In the genomic region with DNA sequence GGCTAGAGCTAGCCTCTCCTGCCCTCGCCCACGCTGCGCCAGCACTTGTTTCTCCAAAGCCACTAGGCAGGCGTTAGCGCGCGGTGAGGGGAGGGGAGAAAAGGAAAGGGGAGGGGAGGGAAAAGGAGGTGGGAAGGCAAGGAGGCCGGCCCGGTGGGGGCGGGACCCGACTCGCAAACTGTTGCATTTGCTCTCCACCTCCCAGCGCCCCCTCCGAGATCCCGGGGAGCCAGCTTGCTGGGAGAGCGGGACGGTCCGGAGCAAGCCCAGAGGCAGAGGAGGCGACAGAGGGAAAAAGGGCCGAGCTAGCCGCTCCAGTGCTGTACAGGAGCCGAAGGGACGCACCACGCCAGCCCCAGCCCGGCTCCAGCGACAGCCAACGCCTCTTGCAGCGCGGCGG, we compare ENCODE assay signal across 8 cellular contexts. TPM values are rescaled to one million over a fixed set of nuclear protein-coding genes. Genes with fewer than 3 reads are reported as not detected.
DNase-seq lines count a peak whose midpoint lies in the region; ATAC-seq and TF ChIP-seq lines count a peak whose summit lies in the region.

A gene with protein sequence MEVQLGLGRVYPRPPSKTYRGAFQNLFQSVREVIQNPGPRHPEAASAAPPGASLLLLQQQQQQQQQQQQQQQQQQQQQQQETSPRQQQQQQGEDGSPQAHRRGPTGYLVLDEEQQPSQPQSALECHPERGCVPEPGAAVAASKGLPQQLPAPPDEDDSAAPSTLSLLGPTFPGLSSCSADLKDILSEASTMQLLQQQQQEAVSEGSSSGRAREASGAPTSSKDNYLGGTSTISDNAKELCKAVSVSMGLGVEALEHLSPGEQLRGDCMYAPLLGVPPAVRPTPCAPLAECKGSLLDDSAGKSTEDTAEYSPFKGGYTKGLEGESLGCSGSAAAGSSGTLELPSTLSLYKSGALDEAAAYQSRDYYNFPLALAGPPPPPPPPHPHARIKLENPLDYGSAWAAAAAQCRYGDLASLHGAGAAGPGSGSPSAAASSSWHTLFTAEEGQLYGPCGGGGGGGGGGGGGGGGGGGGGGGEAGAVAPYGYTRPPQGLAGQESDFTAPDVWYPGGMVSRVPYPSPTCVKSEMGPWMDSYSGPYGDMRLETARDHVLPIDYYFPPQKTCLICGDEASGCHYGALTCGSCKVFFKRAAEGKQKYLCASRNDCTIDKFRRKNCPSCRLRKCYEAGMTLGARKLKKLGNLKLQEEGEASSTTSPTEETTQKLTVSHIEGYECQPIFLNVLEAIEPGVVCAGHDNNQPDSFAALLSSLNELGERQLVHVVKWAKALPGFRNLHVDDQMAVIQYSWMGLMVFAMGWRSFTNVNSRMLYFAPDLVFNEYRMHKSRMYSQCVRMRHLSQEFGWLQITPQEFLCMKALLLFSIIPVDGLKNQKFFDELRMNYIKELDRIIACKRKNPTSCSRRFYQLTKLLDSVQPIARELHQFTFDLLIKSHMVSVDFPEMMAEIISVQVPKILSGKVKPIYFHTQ (plus strand): TSS at position 204 of the 400 bp plus-strand sequence. CDS start 1,126 bp downstream, outside the sequence.

- POLR2A ChIA-PET in AG04450 (lab: Yijun Ruan, JAX), result interaction anchor here (0.7 to 0.8 kb wide), 2 partner anchors 60 to 1966 kb away, joined by 3 to 5 read pairs; no protein-coding TSS in a partner anchor
- POLR2A ChIA-PET in CD8-positive, alpha-beta memory T cell (lab: Charles Lee), result no interaction called here

- H3K79me2 ChIP-seq in MM.1S (ENCODE audit: low read length), result no peaks in the 10 kb centered on the region

- H3K9me3 Mint-ChIP-seq in CD8-positive, alpha-beta memory T cell, result peaks cover 0 to 5% (median 0%) of the 10 kb centered on the region in 5 donors

- H3K27me3 Mint-ChIP-seq in CD8-positive, alpha-beta memory T cell, result peaks cover 19 to 25% of the 10 kb centered on the region in 2 donors

- no peaks in the 10 kb centered on the region for H3K4me1 Mint-ChIP-seq in CD8-positive, alpha-beta memory T cell

- no peaks in the 10 kb centered on the region for H3K9me2 ChIP-seq in MM.1S (replicated peaks; ENCODE audit: insufficient read depth, low read length)

- H3K4me1 ChIP-seq in MM.1S (ENCODE audit: low read length), result no peaks in the 10 kb centered on the region
- no peaks in the 10 kb centered on the region for H3K4me1 ChIP-seq in CD8-positive, alpha-beta memory T cell (ENCODE audit: insufficient read depth, low read length)

- peak within 1 kb of the TSS in 3 of 7 donors; percentile 23 to 52 (median 29) for H3K4me3 Mint-ChIP-seq in CD8-positive, alpha-beta memory T cell

- TF ChIP-seq CTCF in AG04450 (IDR thresholded peaks at IDR 0.05; ENCODE audit: low read depth, low read length) (no peak), MM.1S (IDR thresholded peaks at IDR 0.05; ENCODE audit: low read length) (no peak)

- H3K9ac ChIP-seq in MM.1S (ENCODE audit: low read length), result no peak within 1 kb of the TSS

- H3K9me3 ChIP-seq in AG04450 (ENCODE audit: control insufficient read depth, insufficient read depth, low read length), result no peaks in the 10 kb centered on the region; the same call in 1 of the 2 replicates
- no peaks in the 10 kb centered on the region for H3K9me3 ChIP-seq in MM.1S (replicated peaks; ENCODE audit: insufficient read depth, low read length)
- H3K9me3 ChIP-seq in CD8-positive, alpha-beta memory T cell (ENCODE audit: low read length), result no peaks in the 10 kb centered on the region

- peak within 1 kb of the TSS; percentile 53; the same call in 1 of the 2 replicates for H2AFZ ChIP-seq in MM.1S (ENCODE audit: low read length)

- ATAC-seq in esophagus mucosa (peak; percentile 35), GM18873 (IDR thresholded peaks at IDR 0.05; ENCODE audit: low FRiP score, unreplicated experiment) (no peak)

- CTCF ChIA-PET in AG04450 (lab: Charles Lee), result interaction anchor here (0.5 to 1.0 kb wide), 4 partner anchors 11 to 1390 kb away, joined by 3 to 9 read pairs (median 4); no protein-coding TSS in a partner anchor
- CTCF ChIA-PET in CD8-positive, alpha-beta memory T cell (lab: Charles Lee), result no interaction called here

- H3K27ac Mint-ChIP-seq in CD8-positive, alpha-beta memory T cell, result peak within 1 kb of the TSS in 1 of 8 donors; percentile 26

- no peaks in the 10 kb centered on the region for H3F3A ChIP-seq in MM.1S (ENCODE audit: insufficient read depth, low read length)

- peak within 1 kb of the TSS; percentile 63 for H3K4me3 ChIP-seq in AG04450 (ENCODE audit: low read depth, low read length)
- H3K4me3 ChIP-seq in MM.1S (ENCODE audit: low read length), result peak within 1 kb of the TSS; percentile 48
- H3K4me3 ChIP-seq in CD8-positive, alpha-beta memory T cell (ENCODE audit: low read length), result no peak within 1 kb of the TSS

- DNase-seq in AG04450 (ENCODE audit: low read depth, low spot score) (peak; percentile 36), MM.1S (no peak), mucosa of gallbladder (ENCODE audit: low spot score) (peak; percentile 67), OCI-M2 (lab: John Stamatoyannopoulos, UW; ENCODE audit: unreplicated experiment) (no peak)
- no peak for DNase-seq in stimulated activated naive CD4-positive, alpha-beta T cell treated with Interleukin-2 at 50 U/mL for 16 hours (lab: John Stamatoyannopoulos, UW)
- no peak for DNase-seq in CD8-positive, alpha-beta memory T cell

- H3K36me3 ChIP-seq in MM.1S (replicated peaks; ENCODE audit: insufficient read depth, low read length), result no peaks in the 10 kb centered on the region
- no peaks in the 10 kb centered on the region for H3K36me3 ChIP-seq in CD8-positive, alpha-beta memory T cell (ENCODE audit: insufficient read depth, low read length)

- H3K36me3 Mint-ChIP-seq in CD8-positive, alpha-beta memory T cell, result no peaks in the 10 kb centered on the region

- no peaks in the 10 kb centered on the region for H4K20me1 ChIP-seq in MM.1S (ENCODE audit: insufficient read depth, low read length)

- H3K4me2 ChIP-seq in MM.1S (ENCODE audit: low read depth, low read length), result peak within 1 kb of the TSS; percentile 83

- H3K27me3 ChIP-seq in AG04450 (ENCODE audit: control insufficient read depth, insufficient read depth, low read length) (no peaks in the 10 kb centered on the region), MM.1S (replicated peaks; ENCODE audit: insufficient read depth, low read length) (no peaks in the 10 kb centered on the region)
- H3K27me3 ChIP-seq in CD8-positive, alpha-beta memory T cell (ENCODE audit: insufficient read depth, low read length, poor library complexity, severe bottlenecking), result no peaks in the 10 kb centered on the region

- peak within 1 kb of the TSS; percentile 77 for H3K27ac ChIP-seq in AG04450 (ENCODE audit: low read depth, low read length)
- H3K27ac ChIP-seq in MM.1S (ENCODE audit: low read length), result no peak within 1 kb of the TSS
- no peak within 1 kb of the TSS for H3K27ac ChIP-seq in CD8-positive, alpha-beta memory T cell (ENCODE audit: low read depth, low read length)

RNA-seq across cellular contexts. Expression of the gene that starts here (rescaled TPM):
- polyA plus RNA-seq in AG04450 (2011; rRNA removed), result 11.6 and 13.1 TPM in 2 replicates
- polyA minus RNA-seq in AG04450 (2011; rRNA and poly(A)+ RNA removed), result 34.0 and 36.4 TPM in 2 replicates
- total RNA-seq in esophagus mucosa (0.48 TPM), mucosa of gallbladder (15.9 TPM)
- not detected for total RNA-seq in CD8-positive, alpha-beta memory T cell
- polyA plus RNA-seq in CD8-positive, alpha-beta memory T cell, result not detected

Comparison
In these comparisons a context has a peak if more than half of its experiments do, and no peak if none do; other contexts are left out.
1. RNA of the gene that starts here (total RNA-seq): 15.9 TPM in mucosa of gallbladder (single experiment); 0.48 TPM in esophagus mucosa (single experiment) and not detected in CD8-positive, alpha-beta memory T cell; every median in the first group is over 10 times any median in the second.
2. RNA of the gene that starts here (polyA plus RNA-seq): 11.6 to 13.1 TPM in AG04450; not detected in CD8-positive, alpha-beta memory T cell (single experiment); every median in the first group is over 10 times any median in the second.
3. Peak in ATAC-seq in esophagus mucosa; RNA of the gene not detected or under 1 TPM.
4. DNase-seq: peak in AG04450 (single experiment) and mucosa of gallbladder (single experiment); none in MM.1S (single experiment), stimulated activated naive CD4-positive, alpha-beta T cell treated with Interleukin-2 at 50 U/mL for 16 hours (single experiment), OCI-M2 (single experiment) and CD8-positive, alpha-beta memory T cell (0 of 5).